8 cellular contexts compared by ENCODE assay signal in the genomic region with DNA sequence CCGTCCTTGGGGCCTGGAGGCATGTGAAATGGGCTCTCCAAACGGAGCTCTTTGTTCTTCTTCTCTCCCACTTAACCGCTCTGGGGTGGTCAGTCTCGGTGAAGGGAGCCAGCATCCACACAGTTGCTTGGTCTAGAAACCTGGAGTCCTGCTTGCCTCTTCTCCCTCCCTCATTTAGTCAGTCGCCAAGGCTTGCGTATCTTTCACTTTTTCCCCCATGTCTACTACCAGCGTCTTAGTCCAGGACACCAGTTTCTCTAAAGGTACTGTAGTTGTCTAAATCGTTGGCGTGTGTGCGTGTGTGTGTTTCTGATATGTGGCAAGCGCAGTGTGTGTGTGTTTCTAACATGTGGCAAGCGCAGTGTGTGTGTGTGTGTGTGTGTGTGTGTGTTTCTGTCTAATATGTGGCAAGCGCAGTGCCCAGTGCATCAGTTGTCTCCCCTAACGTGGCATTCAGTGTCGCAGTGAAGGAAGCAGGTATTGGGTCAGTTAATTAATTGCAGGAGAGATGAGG. TPM values are rescaled to one million over a fixed set of nuclear protein-coding genes. Genes with fewer than 3 reads are reported as not detected.
A peak's percentile ranks its signal among the peaks of the same experiment; 100 is the strongest.
DNase-seq lines count a peak whose midpoint lies in the region; ATAC-seq and TF ChIP-seq lines count a peak whose summit lies in the region.

No MANE protein-coding gene starts in this region.

- H3K4me1 ChIP-seq in BE2C = no peaks in the 10 kb centered on the region
- H3K4me1 ChIP-seq in adipocyte (ENCODE audit: control insufficient read depth, insufficient read depth, low read length) = peaks cover 46% of the 10 kb centered on the region
- H3K4me1 ChIP-seq in iPS-15b (ENCODE audit: control insufficient read depth, insufficient read depth, low read length) = peaks cover 10% of the 10 kb centered on the region

- ATAC-seq in HG03354 (IDR thresholded peaks at IDR 0.05; ENCODE audit: poor library complexity, severe bottlenecking, unreplicated experiment) (peak; percentile 1), HG02973 (IDR thresholded peaks at IDR 0.05; ENCODE audit: unreplicated experiment) (no peak)

- peaks cover 16% of the 10 kb centered on the region for H3K36me3 ChIP-seq in BE2C
- H3K36me3 ChIP-seq in adipocyte (ENCODE audit: control insufficient read depth, insufficient read depth, low read length, severe bottlenecking) = peaks cover 7% of the 10 kb centered on the region
- peaks cover 11% of the 10 kb centered on the region for H3K36me3 ChIP-seq in iPS-15b (ENCODE audit: control insufficient read depth, insufficient read depth, low read length)

- H3K9ac ChIP-seq in adipocyte (ENCODE audit: low read length) = peak overlapping the region; percentile 100
- peak overlapping the region; percentile 98 for H3K9ac ChIP-seq in iPS-15b (ENCODE audit: low read depth, low read length)

- H3K4me3 ChIP-seq in BE2C (ENCODE audit: low read depth, low read length) (peak overlapping the region; percentile 99), adipocyte (ENCODE audit: low read length) (peak overlapping the region; percentile 94), iPS-15b (ENCODE audit: low read depth, low read length) (peak overlapping the region; percentile 100)

- no peak for DNase-seq in BE2C
- DNase-seq in adipocyte (ENCODE audit: low read depth) = peak; percentile 64
- DNase-seq in stimulated activated CD4-positive, alpha-beta T cell treated with anti-CD3 and anti-CD28 coated beads, Interleukin-4, amount 100 ng/mL, for 24 hours = peak; percentile 23
- DNase-seq in NCI-H345 (lab: John Stamatoyannopoulos, UW) = no peak
- DNase-seq in NCI-H2029 (lab: John Stamatoyannopoulos, UW) = no peak

- H3K27me3 ChIP-seq in BE2C (peaks cover 14% of the 10 kb centered on the region), adipocyte (replicated peaks; ENCODE audit: control insufficient read depth, insufficient read depth, low read length) (no peaks in the 10 kb centered on the region), iPS-15b (ENCODE audit: control insufficient read depth, insufficient read depth, low read length) (no peaks in the 10 kb centered on the region)

- no peaks in the 10 kb centered on the region for H3K9me3 ChIP-seq in BE2C
- H3K9me3 ChIP-seq in adipocyte (ENCODE audit: control insufficient read depth, low read length) = no peaks in the 10 kb centered on the region
- H3K9me3 ChIP-seq in iPS-15b (ENCODE audit: control insufficient read depth, insufficient read depth, low read length) = no peaks in the 10 kb centered on the region

- TF ChIP-seq CTCF in BE2C (IDR thresholded peaks at IDR 0.05; ENCODE audit: low read depth, low read length) = no peak

RNA-seq across cellular contexts. Expression of gene ATP6V1G1, which starts 0.6 kb away (rescaled TPM):
- 326 TPM for polyA plus RNA-seq in BE2C (2012; ENCODE audit: insufficient read depth, insufficient read length, low read depth)

RNA-seq across cellular contexts. Expression of gene TMEM268, which starts 22.9 kb away (rescaled TPM):
- 8.4 TPM for polyA plus RNA-seq in BE2C (2012; ENCODE audit: insufficient read depth, insufficient read length, low read depth)

Comparison
In these comparisons a context has a peak if more than half of its experiments do, and no peak if none do; other contexts are left out.
1. DNase-seq: peak in adipocyte (single experiment) and stimulated activated CD4-positive, alpha-beta T cell treated with anti-CD3 and anti-CD28 coated beads, Interleukin-4, amount 100 ng/mL, for 24 hours (single experiment); none in BE2C (single experiment), NCI-H345 (single experiment) and NCI-H2029 (single experiment).
2. Peak in every context shown above with its lines, with median percentiles within 50 percentile points of each other: H3K4me3 ChIP-seq.